Comparison of ENCODE assay signal across 9 cellular contexts in genomic region chr17:77325826-77326581, GRCh38.
DNase-seq lines count a peak whose midpoint lies in the region; ATAC-seq, FAIRE-seq and TF ChIP-seq lines count a peak whose summit lies in the region.
"Had no signal": no experiment of that assay in that cellular context is flagged by ENCODE, and none has a peak within 500 bp of the region (broad histone marks: within the 10 kb centered on the region; RNA-seq: fewer than 3 reads in every experiment).

No MANE protein-coding gene starts in this region.

- in situ Hi-C loops in GM12878 (cut with MboI): loop anchor here (5.0 to 25.0 kb wide), 2 partner anchors 111 to 166 kb away; no protein-coding TSS in a partner anchor

- H3K36me3 ChIP-seq in BLaER1 treated with 17β-estradiol and CSF1 and Interleukin-3, amounts not matched to agents 10 nM and 100 nM: peaks cover 0 to 11% (median 0%) of the 10 kb centered on the region in 11 experiments; a peak in 2 of 22 replicates
- peaks cover 0 to 2% of the 10 kb centered on the region in 2 experiments; a peak in 2 of 4 replicates for H3K36me3 ChIP-seq in GM12878 (ENCODE audit: control insufficient read depth in 2 of 2, insufficient read depth in 2 of 2, low read length in 1 of 2)
- H3K36me3 ChIP-seq in naive thymus-derived CD4-positive, alpha-beta T cell (ENCODE audit: control insufficient read depth in 2 of 3, insufficient read depth in 3 of 3, low read length in 3 of 3): no peaks in the 10 kb centered on the region

- no peak for TF ChIP-seq RAD21 in GM12878 (IDR thresholded peaks at IDR 0.05; ENCODE audit: insufficient read depth, low read depth, low read length)

- H3K27me3 ChIP-seq in BLaER1 treated with 17β-estradiol and CSF1 and Interleukin-3, amounts not matched to agents 10 nM and 100 nM: peaks cover 0 to 5% (median 0%) of the 10 kb centered on the region in 11 experiments; a peak in 1 of 22 replicates
- H3K27me3 ChIP-seq in GM12878 (replicated peaks in 1 of 2; ENCODE audit: control insufficient read depth in 2 of 2, insufficient read depth in 2 of 2, low read length in 1 of 2): no peaks in the 10 kb centered on the region
- no peaks in the 10 kb centered on the region for H3K27me3 ChIP-seq in naive thymus-derived CD4-positive, alpha-beta T cell (ENCODE audit: control insufficient read depth in 2 of 2, insufficient read depth in 2 of 2, low read length in 2 of 2)

- peaks cover 58% of the 10 kb centered on the region for H3K4me1 Mint-ChIP-seq in HFFc6 (ENCODE audit: low read depth)
- H3K4me1 Mint-ChIP-seq in naive thymus-derived CD4-positive, alpha-beta T cell: peaks cover 43 to 65% (median 51%) of the 10 kb centered on the region in 7 donors

- H3K27ac ChIP-seq in BLaER1 treated with 17β-estradiol and CSF1 and Interleukin-3, amounts not matched to agents 10 nM and 100 nM: peak overlapping the region; percentile 76 to 95 (median 90)
- H3K27ac ChIP-seq in GM12878 (ENCODE audit: control insufficient read depth, insufficient read depth): peak overlapping the region; percentile 88
- H3K27ac ChIP-seq in naive thymus-derived CD4-positive, alpha-beta T cell (ENCODE audit: low read depth, low read length): peak overlapping the region; percentile 51

- TF ChIP-seq CTCF in HFFc6 (IDR thresholded peaks at IDR 0.05): no peak
- no peak for TF ChIP-seq CTCF in GM12878 (IDR thresholded peaks at IDR 0.05 in 2 of 3, conservative IDR thresholded peaks at IDR 0.05 in 1 of 3; ENCODE audit: control insufficient read depth in 2 of 3, extremely low read depth in 1 of 3, insufficient read depth in 1 of 3, low read depth in 3 of 3, low read length in 3 of 3)
- no peak for TF ChIP-seq CTCF in GM10248 (IDR thresholded peaks at IDR 0.05; ENCODE audit: control extremely low read depth, extremely low read depth, low read depth, missing control alignments)

- H3K27ac Mint-ChIP-seq in HFFc6: peak overlapping the region; percentile 100
- H3K27ac Mint-ChIP-seq in naive thymus-derived CD4-positive, alpha-beta T cell: peak overlapping the region; percentile 57 to 93 (median 87)

- H3K27me3 Mint-ChIP-seq in HFFc6 (ENCODE audit: insufficient read depth): peaks cover 10% of the 10 kb centered on the region
- peaks cover 0 to 2% (median 0%) of the 10 kb centered on the region in 5 donors for H3K27me3 Mint-ChIP-seq in naive thymus-derived CD4-positive, alpha-beta T cell

- intact Hi-C loops in GM12878 (cut with micrococcal nuclease; ENCODE audit: unreplicated experiment): loop anchor here (10.0 kb wide), 1 partner anchor 629 kb away; the partner anchor contains the start of gene TNRC6C
- intact Hi-C loops in naive thymus-derived CD4-positive, alpha-beta T cell (cut with micrococcal nuclease): no loop called here

- H3K4me1 ChIP-seq in BLaER1 treated with 17β-estradiol and CSF1 and Interleukin-3, amounts not matched to agents 10 nM and 100 nM: peaks cover 94 to 100% (median 98%) of the 10 kb centered on the region in 10 experiments
- peaks cover 51% of the 10 kb centered on the region for H3K4me1 ChIP-seq in GM12878 (ENCODE audit: control insufficient read depth, insufficient read depth, low read length)
- peaks cover 35 to 46% of the 10 kb centered on the region in 2 donors for H3K4me1 ChIP-seq in naive thymus-derived CD4-positive, alpha-beta T cell (ENCODE audit: control insufficient read depth in 2 of 2, insufficient read depth in 2 of 2, low read length in 2 of 2)

- DNase-seq in HFFc6 (peak; percentile 51), GM12878 (ENCODE audit: low read depth, low spot score) (no peak), GM10248 (ENCODE audit: extremely low spot score) (no peak), HUDEP-2 (lab: John Stamatoyannopoulos, UW; ENCODE audit: unreplicated experiment in 76 of 76) (no peak)
- peak in 2 of 9 donors; percentile 29 to 35 for DNase-seq in naive thymus-derived CD4-positive, alpha-beta T cell

- H4K20me1 ChIP-seq in BLaER1 treated with 17β-estradiol and CSF1 and Interleukin-3, amounts not matched to agents 10 nM and 100 nM: peaks cover 0 to 64% (median 21%) of the 10 kb centered on the region in 11 experiments; a peak in 11 of 22 replicates
- no peaks in the 10 kb centered on the region for H4K20me1 ChIP-seq in GM12878 (ENCODE audit: control insufficient read depth, insufficient read depth)

- TF ChIP-seq EP300 in GM12878 (IDR thresholded peaks at IDR 0.05; ENCODE audit: borderline replicate concordance in 1 of 2, control insufficient read depth in 1 of 2, low read depth in 2 of 2, low read length in 2 of 2): no peak

- peak overlapping the region; percentile 60 to 82 (median 75); a peak in 20 of 22 replicates for H3K9ac ChIP-seq in BLaER1 treated with 17β-estradiol and CSF1 and Interleukin-3, amounts not matched to agents 10 nM and 100 nM
- H3K9ac ChIP-seq in GM12878 (ENCODE audit: control insufficient read depth, insufficient read depth, low read length): peak overlapping the region; percentile 71

- no peaks in the 10 kb centered on the region for H3K9me3 ChIP-seq in BLaER1 treated with 17β-estradiol and CSF1 and Interleukin-3, amounts not matched to agents 10 nM and 100 nM (replicated peaks in 1 of 11)
- H3K9me3 ChIP-seq in GM12878 (replicated peaks; ENCODE audit: control insufficient read depth, insufficient read depth, low read length): no peaks in the 10 kb centered on the region
- no peaks in the 10 kb centered on the region for H3K9me3 ChIP-seq in naive thymus-derived CD4-positive, alpha-beta T cell (ENCODE audit: control insufficient read depth in 2 of 3, low read length in 3 of 3)

- WGBS in GM12878 (ENCODE audit: insufficient coverage, insufficient replicate concordance, low lambda C conversion rate, missing lambda C conversion rate): 37% methylated on average over 20 of the region's 21 CpGs

- H2AFZ ChIP-seq in GM12878 (ENCODE audit: control insufficient read depth, low read depth, low read length): no peak overlapping the region

- peak overlapping the region; percentile 90 to 100 (median 98) for H3K4me2 ChIP-seq in BLaER1 treated with 17β-estradiol and CSF1 and Interleukin-3, amounts not matched to agents 10 nM and 100 nM
- H3K4me2 ChIP-seq in GM12878 (ENCODE audit: control insufficient read depth, insufficient read depth): peak overlapping the region; percentile 94

- H3K4me3 ChIP-seq in BLaER1 treated with 17β-estradiol and CSF1 and Interleukin-3, amounts not matched to agents 10 nM and 100 nM: peak overlapping the region in 3 of 10 experiments; percentile 13 to 26 (median 24); a peak in 3 of 20 replicates
- peak overlapping the region; percentile 21; the same call in 1 of the 2 replicates for H3K4me3 ChIP-seq in GM12878
- peak overlapping the region; percentile 28 for H3K4me3 ChIP-seq in naive thymus-derived CD4-positive, alpha-beta T cell (ENCODE audit: low read length)

- POLR2A ChIA-PET in GM12878 (lab: Charles Lee) (interaction anchor here (1.2 to 1.6 kb wide), 5 partner anchors 9 to 148 kb away, joined by 3 to 6 read pairs (median 4); no protein-coding TSS in a partner anchor), GM10248 (lab: Yijun Ruan, JAX) (no interaction called here)
- POLR2A ChIA-PET in naive thymus-derived CD4-positive, alpha-beta T cell (lab: Charles Lee): interaction anchor here (0.7 to 2.3 kb wide), 13 partner anchors 39 to 149 kb away, joined by 3 to 12 read pairs (median 5); no protein-coding TSS in a partner anchor

- CTCF ChIA-PET in GM12878 (lab: Yijun Ruan, JAX) (interaction anchor here (1.2 to 2.0 kb wide), 4 partner anchors 74 to 114 kb away, joined by 3 to 9 read pairs (median 4); no protein-coding TSS in a partner anchor), GM10248 (lab: Yijun Ruan, JAX) (interaction anchor here (1.0 to 1.2 kb wide), 3 partner anchors 166 to 170 kb away, joined by 3 to 8 read pairs (median 6); no protein-coding TSS in a partner anchor)
- CTCF ChIA-PET in naive thymus-derived CD4-positive, alpha-beta T cell (lab: Charles Lee): interaction anchor here (0.9 to 1.2 kb wide), 2 partner anchors 49 to 78 kb away, joined by 3 to 4 read pairs; no protein-coding TSS in a partner anchor

- peak; percentile 23 for FAIRE-seq in GM12878 (lab: Jason Lieb, UNC)
- FAIRE-seq: colon had no signal

- RAD21 ChIA-PET in GM12878 (lab: Charles Lee; ENCODE audit: unreplicated experiment): interaction anchor here (0.6 to 1.5 kb wide), 11 partner anchors 40 to 633 kb away, joined by 3 to 13 read pairs (median 5); partner anchors contain the start of gene TNRC6C

- BruUV-seq in GM12878 (replicated peaks; lab: Mats Ljungman, UMichigan): no TSS peak

- H3K36me3 Mint-ChIP-seq in HFFc6 (ENCODE audit: low read depth): peaks cover 10% of the 10 kb centered on the region
- H3K36me3 Mint-ChIP-seq in naive thymus-derived CD4-positive, alpha-beta T cell: no peaks in the 10 kb centered on the region

- SMC1A ChIA-PET in GM12878 (lab: Charles Lee; ENCODE audit: uncharacterized antibody, unreplicated experiment): interaction anchor here (0.6 to 1.9 kb wide), 12 partner anchors 11 to 191 kb away, joined by 3 to 9 read pairs (median 4); no protein-coding TSS in a partner anchor

- TF ChIP-seq POLR2A in GM12878 (IDR thresholded peaks at IDR 0.05; ENCODE audit: low read depth, low read length): no peak

- H3K79me2 ChIP-seq in GM12878 (ENCODE audit: control insufficient read depth, insufficient read depth, low read length): peaks cover 73% of the 10 kb centered on the region

- ATAC-seq in GM12878 (no peak), HG02571 (IDR thresholded peaks at IDR 0.05; ENCODE audit: unreplicated experiment) (no peak), GM18867 (IDR thresholded peaks at IDR 0.05; ENCODE audit: unreplicated experiment) (no peak)
- no peak for ATAC-seq in naive thymus-derived CD4-positive, alpha-beta T cell

- peak overlapping the region; percentile 95 for H3K4me3 Mint-ChIP-seq in HFFc6
- H3K4me3 Mint-ChIP-seq in naive thymus-derived CD4-positive, alpha-beta T cell: peak overlapping the region; percentile 46 to 81 (median 72)

- H3K9me3 Mint-ChIP-seq in HFFc6: no peaks in the 10 kb centered on the region; the same call in 1 of the 2 replicates
- H3K9me3 Mint-ChIP-seq in naive thymus-derived CD4-positive, alpha-beta T cell: peaks cover 0 to 2% (median 0%) of the 10 kb centered on the region in 11 donors

TF ChIP-seq in GM12878, 131 proteins besides CTCF, POLR2A, EP300 and RAD21 (continues in another document):
- TF ChIP-seq NR2C1 (IDR thresholded peaks at IDR 0.05) (peak; percentile 71), DPF2 (IDR thresholded peaks at IDR 0.05) (peak; percentile 21; the same call in 1 of the 2 replicates), NBN (IDR thresholded peaks at IDR 0.05) (no peak), FOXK2 (IDR thresholded peaks at IDR 0.05) (no peak), RAD51 (IDR thresholded peaks at IDR 0.05) (0 out of 2 replicates have a peak, but pooled peaks have one; percentile 21), MTA2 (IDR thresholded peaks at IDR 0.05; ENCODE audit: low read depth) (peak; percentile 32; the same call in 1 of the 2 replicates), NFIC (IDR thresholded peaks at IDR 0.05; ENCODE audit: low read depth, low read length) (no peak), ZNF24 (IDR thresholded peaks at IDR 0.05) (peak; percentile 87), SRF (IDR thresholded peaks at IDR 0.05; ENCODE audit: low read depth in 2 of 2, low read length in 2 of 2) (0 out of 4 replicates have a peak, but pooled peaks of 1 of the 2 experiments have one; percentile 6), BHLHE40 (IDR thresholded peaks at IDR 0.05; ENCODE audit: borderline replicate concordance in 1 of 2, low read depth in 2 of 2, low read length in 1 of 2) (peak in 1 of 2 experiments; percentile 55; a peak in 2 of 4 replicates)
